1 cellular context compared by ENCODE assay signal in the genomic region with DNA sequence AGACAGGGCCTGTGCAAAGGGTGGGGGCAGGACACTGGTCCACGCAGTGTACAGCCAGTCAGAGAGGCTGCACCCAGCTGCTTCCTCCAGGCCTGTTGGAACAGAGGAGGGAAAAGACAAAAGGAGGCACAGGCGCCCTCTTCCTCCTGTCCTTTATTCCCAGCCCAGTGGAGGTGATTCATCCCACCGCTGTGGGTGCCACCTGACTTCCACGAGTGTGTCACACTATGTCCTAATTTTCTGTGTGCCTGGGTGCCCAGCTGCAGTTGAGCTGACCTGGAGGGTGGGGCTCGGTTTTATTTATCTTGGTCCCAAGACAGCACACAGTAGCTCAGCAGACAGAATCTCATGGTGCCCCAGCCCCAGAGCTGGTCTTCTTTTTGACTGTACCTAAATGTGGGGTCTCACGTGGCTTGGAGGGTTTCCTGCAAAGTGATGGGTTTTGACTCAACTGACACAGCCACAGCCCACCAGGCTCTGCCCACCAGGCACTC.
A peak's percentile ranks its signal among the peaks of the same experiment; 100 is the strongest.
TF ChIP-seq lines count a peak whose summit lies in the region.

No MANE protein-coding gene starts in this region.

TF ChIP-seq in HepG2, 621 proteins besides CTCF, POLR2A, EP300 and RAD21:
- TF ChIP-seq FOSL2 (CRISPR knock-in tag; IDR thresholded peaks at IDR 0.05): 0 out of 2 replicates have a peak, but pooled peaks have one; percentile 44
- TF ChIP-seq YY1 (IDR thresholded peaks at IDR 0.05; ENCODE audit: insufficient read depth, insufficient replicate concordance, low read depth, low read length): no peak
- TF ChIP-seq, protein P1, sequence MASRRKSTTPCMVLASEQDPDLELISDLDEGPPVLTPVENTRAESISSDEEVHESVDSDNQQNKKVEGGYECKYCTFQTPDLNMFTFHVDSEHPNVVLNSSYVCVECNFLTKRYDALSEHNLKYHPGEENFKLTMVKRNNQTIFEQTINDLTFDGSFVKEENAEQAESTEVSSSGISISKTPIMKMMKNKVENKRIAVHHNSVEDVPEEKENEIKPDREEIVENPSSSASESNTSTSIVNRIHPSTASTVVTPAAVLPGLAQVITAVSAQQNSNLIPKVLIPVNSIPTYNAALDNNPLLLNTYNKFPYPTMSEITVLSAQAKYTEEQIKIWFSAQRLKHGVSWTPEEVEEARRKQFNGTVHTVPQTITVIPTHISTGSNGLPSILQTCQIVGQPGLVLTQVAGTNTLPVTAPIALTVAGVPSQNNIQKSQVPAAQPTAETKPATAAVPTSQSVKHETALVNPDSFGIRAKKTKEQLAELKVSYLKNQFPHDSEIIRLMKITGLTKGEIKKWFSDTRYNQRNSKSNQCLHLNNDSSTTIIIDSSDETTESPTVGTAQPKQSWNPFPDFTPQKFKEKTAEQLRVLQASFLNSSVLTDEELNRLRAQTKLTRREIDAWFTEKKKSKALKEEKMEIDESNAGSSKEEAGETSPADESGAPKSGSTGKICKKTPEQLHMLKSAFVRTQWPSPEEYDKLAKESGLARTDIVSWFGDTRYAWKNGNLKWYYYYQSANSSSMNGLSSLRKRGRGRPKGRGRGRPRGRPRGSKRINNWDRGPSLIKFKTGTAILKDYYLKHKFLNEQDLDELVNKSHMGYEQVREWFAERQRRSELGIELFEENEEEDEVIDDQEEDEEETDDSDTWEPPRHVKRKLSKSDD (CRISPR knock-in tag; IDR thresholded peaks at IDR 0.05; ENCODE audit: low read depth): no peak
- TF ChIP-seq IRX3 (CRISPR knock-in tag; IDR thresholded peaks at IDR 0.05; ENCODE audit: borderline replicate concordance, low read depth): no peak
- no peak for TF ChIP-seq ZNF343 (CRISPR knock-in tag; IDR thresholded peaks at IDR 0.05)
- TF ChIP-seq BRD4 (CRISPR knock-in tag; IDR thresholded peaks at IDR 0.05): no peak
- TF ChIP-seq, protein P2, sequence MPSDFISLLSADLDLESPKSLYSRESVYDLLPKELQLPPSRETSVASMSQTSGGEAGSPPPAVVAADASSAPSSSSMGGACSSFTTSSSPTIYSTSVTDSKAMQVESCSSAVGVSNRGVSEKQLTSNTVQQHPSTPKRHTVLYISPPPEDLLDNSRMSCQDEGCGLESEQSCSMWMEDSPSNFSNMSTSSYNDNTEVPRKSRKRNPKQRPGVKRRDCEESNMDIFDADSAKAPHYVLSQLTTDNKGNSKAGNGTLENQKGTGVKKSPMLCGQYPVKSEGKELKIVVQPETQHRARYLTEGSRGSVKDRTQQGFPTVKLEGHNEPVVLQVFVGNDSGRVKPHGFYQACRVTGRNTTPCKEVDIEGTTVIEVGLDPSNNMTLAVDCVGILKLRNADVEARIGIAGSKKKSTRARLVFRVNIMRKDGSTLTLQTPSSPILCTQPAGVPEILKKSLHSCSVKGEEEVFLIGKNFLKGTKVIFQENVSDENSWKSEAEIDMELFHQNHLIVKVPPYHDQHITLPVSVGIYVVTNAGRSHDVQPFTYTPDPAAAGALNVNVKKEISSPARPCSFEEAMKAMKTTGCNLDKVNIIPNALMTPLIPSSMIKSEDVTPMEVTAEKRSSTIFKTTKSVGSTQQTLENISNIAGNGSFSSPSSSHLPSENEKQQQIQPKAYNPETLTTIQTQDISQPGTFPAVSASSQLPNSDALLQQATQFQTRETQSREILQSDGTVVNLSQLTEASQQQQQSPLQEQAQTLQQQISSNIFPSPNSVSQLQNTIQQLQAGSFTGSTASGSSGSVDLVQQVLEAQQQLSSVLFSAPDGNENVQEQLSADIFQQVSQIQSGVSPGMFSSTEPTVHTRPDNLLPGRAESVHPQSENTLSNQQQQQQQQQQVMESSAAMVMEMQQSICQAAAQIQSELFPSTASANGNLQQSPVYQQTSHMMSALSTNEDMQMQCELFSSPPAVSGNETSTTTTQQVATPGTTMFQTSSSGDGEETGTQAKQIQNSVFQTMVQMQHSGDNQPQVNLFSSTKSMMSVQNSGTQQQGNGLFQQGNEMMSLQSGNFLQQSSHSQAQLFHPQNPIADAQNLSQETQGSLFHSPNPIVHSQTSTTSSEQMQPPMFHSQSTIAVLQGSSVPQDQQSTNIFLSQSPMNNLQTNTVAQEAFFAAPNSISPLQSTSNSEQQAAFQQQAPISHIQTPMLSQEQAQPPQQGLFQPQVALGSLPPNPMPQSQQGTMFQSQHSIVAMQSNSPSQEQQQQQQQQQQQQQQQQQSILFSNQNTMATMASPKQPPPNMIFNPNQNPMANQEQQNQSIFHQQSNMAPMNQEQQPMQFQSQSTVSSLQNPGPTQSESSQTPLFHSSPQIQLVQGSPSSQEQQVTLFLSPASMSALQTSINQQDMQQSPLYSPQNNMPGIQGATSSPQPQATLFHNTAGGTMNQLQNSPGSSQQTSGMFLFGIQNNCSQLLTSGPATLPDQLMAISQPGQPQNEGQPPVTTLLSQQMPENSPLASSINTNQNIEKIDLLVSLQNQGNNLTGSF (CRISPR knock-in tag; IDR thresholded peaks at IDR 0.05): no peak
